22 cellular contexts compared by ENCODE assay signal in genomic region chr13:29081697-29082440, GRCh38.
"Had no signal": no experiment of that assay in that cellular context is flagged by ENCODE, and none has a peak within 500 bp of the region (broad histone marks: within the 10 kb centered on the region; RNA-seq: fewer than 3 reads in every experiment).

No MANE protein-coding gene starts in this region.

- H3K27ac Mint-ChIP-seq: activated naive CD8-positive, alpha-beta T cell; dendritic cell treated with granulocyte-macrophage colony-stimulating factor and Interleukin-4, amounts not matched to agents 40 ng/mL and 50 ng/mL, for 4 days; neural progenitor cell; T-helper 2 cell treated with Interferon-gamma antibody and Interleukin-4, amounts not matched to agents 5 μg/mL and 100 μg/mL, for 36 hours; type B pancreatic cell; WTC11 had no signal

- H3K4me3 Mint-ChIP-seq: activated naive CD8-positive, alpha-beta T cell; dendritic cell treated with granulocyte-macrophage colony-stimulating factor and Interleukin-4, amounts not matched to agents 40 ng/mL and 50 ng/mL, for 4 days; neural progenitor cell; T-helper 2 cell treated with Interferon-gamma antibody and Interleukin-4, amounts not matched to agents 5 μg/mL and 100 μg/mL, for 36 hours; type B pancreatic cell; WTC11 had no signal

- H3K4me1 Mint-ChIP-seq: neural progenitor cell, WTC11 had no signal

- H3K4me1 ChIP-seq: esophagus squamous epithelium, neural progenitor cell, psoas muscle, right lobe of liver had no signal

- H3K27me3 ChIP-seq: cardiac muscle cell, esophagus squamous epithelium, neural progenitor cell, right lobe of liver, stomach had no signal

- H3K9ac ChIP-seq: neural progenitor cell had no signal

- ATAC-seq: psoas muscle, WTC11 had no signal

- DNase-seq: activated CD8-positive, alpha-beta memory T cell treated with anti-CD3 and anti-CD28 coated beads, Interleukin-2, amount 50 U/mL, for 4 hours; activated gamma-delta T cell; activated T-cell treated with anti-CD3 and anti-CD28 coated beads, Interleukin-2, amount 50 U/mL, for 48 hours; amniotic stem cell; effector CD8-positive, alpha-beta T cell; esophagus squamous epithelium; left ventricle myocardium superior; mucosa of descending colon; psoas muscle; right lobe of liver; small intestine; stimulated activated CD4-positive, alpha-beta T cell treated with anti-CD3 and anti-CD28 coated beads, Interleukin-15, amount 100 ng/mL, for 24 hours; stimulated activated CD4-positive, alpha-beta T cell treated with anti-CD3 and anti-CD28 coated beads, Interleukin-2, amount 100 ng/mL, for 48 hours; stomach had no signal

- H3K4me2 ChIP-seq: neural progenitor cell had no signal

- H3K27me3 Mint-ChIP-seq: activated naive CD8-positive, alpha-beta T cell; dendritic cell treated with granulocyte-macrophage colony-stimulating factor and Interleukin-4, amounts not matched to agents 40 ng/mL and 50 ng/mL, for 4 days; naive thymus-derived CD4-positive, alpha-beta T cell; type B pancreatic cell had no signal

- H3K4me3 ChIP-seq: cardiac muscle cell, esophagus squamous epithelium, mucosa of descending colon, neural progenitor cell, psoas muscle, right lobe of liver, stomach had no signal

- H3K9me3 ChIP-seq: esophagus squamous epithelium, psoas muscle, right lobe of liver had no signal

- H3K36me3 Mint-ChIP-seq: activated naive CD8-positive, alpha-beta T cell; naive thymus-derived CD4-positive, alpha-beta T cell; neural progenitor cell; type B pancreatic cell; WTC11 had no signal

- H2AFZ ChIP-seq: neural progenitor cell had no signal

- H3K27ac ChIP-seq: cardiac muscle cell, esophagus squamous epithelium, neural progenitor cell, psoas muscle, right lobe of liver, stomach had no signal

- H3K9me3 Mint-ChIP-seq: neural progenitor cell had no signal

- H3K36me3 ChIP-seq: cardiac muscle cell, esophagus squamous epithelium, neural progenitor cell, right lobe of liver, stomach had no signal
